In the genomic region with DNA sequence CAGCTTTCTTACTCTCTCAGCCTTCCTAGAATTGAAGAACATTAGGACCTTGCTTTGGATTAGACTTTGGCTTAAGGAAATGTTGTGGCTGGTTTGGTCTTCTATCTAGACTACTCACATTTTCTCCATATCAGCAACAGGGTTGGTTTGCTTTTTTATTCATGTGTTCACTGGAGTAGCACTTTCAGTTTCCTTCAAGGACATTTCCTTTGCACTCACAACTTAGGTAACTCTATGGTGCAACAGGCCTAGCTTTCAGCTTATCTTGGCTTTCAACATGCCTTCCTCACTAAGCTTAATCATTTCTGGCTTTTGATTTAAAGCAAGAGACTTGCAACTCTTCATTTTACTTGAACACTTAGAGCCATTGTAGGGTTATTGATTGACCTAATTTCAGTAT, we compare ENCODE assay signal across 14 cellular contexts.
A peak's percentile ranks its signal among the peaks of the same experiment; 100 is the strongest.
DNase-seq lines count a peak whose midpoint lies in the region; ATAC-seq, FAIRE-seq and TF ChIP-seq lines count a peak whose summit lies in the region.
"Had no signal": no experiment of that assay in that cellular context is flagged by ENCODE, and none has a peak within 500 bp of the region (broad histone marks: within the 10 kb centered on the region; RNA-seq: fewer than 3 reads in every experiment).

No MANE protein-coding gene starts in this region.

- in situ Hi-C loops in GM12878 (cut with MboI) = no loop called here

- TF ChIP-seq EP300 in GM12878 (IDR thresholded peaks at IDR 0.05; ENCODE audit: borderline replicate concordance in 1 of 2, control insufficient read depth in 1 of 2, low read depth in 2 of 2, low read length in 2 of 2) = no peak

- BruUV-seq in GM12878 (replicated peaks; lab: Mats Ljungman, UMichigan) = no TSS peak

- TF ChIP-seq RAD21 in GM12878 (IDR thresholded peaks at IDR 0.05; ENCODE audit: insufficient read depth, low read depth, low read length) = no peak

- TF ChIP-seq CTCF in GM12878 (IDR thresholded peaks at IDR 0.05 in 2 of 3, conservative IDR thresholded peaks at IDR 0.05 in 1 of 3; ENCODE audit: control insufficient read depth in 2 of 3, extremely low read depth in 1 of 3, insufficient read depth in 1 of 3, low read depth in 3 of 3, low read length in 3 of 3) (no peak), omental fat pad (IDR thresholded peaks at IDR 0.05) (no peak), smooth muscle cell (IDR thresholded peaks at IDR 0.05; ENCODE audit: borderline replicate concordance, insufficient read depth, poor library complexity, severe bottlenecking) (no peak)

- POLR2A ChIA-PET in GM12878 (lab: Charles Lee) = interaction anchor here (0.7 kb wide), 1 partner anchor 9 kb away, joined by 3 read pairs; no protein-coding TSS in a partner anchor

- CTCF ChIA-PET in GM12878 (lab: Yijun Ruan, JAX) = interaction anchor here (1.1 to 2.0 kb wide), 2 partner anchors 10 to 14 kb away, joined by 4 to 10 read pairs; no protein-coding TSS in a partner anchor

- H3K4me2 ChIP-seq in GM12878 (ENCODE audit: control insufficient read depth, insufficient read depth) (no peak overlapping the region), smooth muscle cell (no peak overlapping the region)

- FAIRE-seq in GM12878 (lab: Jason Lieb, UNC) = no peak

- no peaks in the 10 kb centered on the region; the same call in 2 of the 3 replicates for H3K9me3 ChIP-seq in GM12878 (replicated peaks; ENCODE audit: control insufficient read depth, insufficient read depth, low read length)
- no peaks in the 10 kb centered on the region for H3K9me3 ChIP-seq in smooth muscle cell (replicated peaks; ENCODE audit: low read depth)
- H3K9me3 ChIP-seq: prostate gland had no signal

- intact Hi-C loops in GM12878 (cut with micrococcal nuclease; ENCODE audit: unreplicated experiment) = no loop called here

- H3F3A ChIP-seq in smooth muscle cell (ENCODE audit: low read depth) = peaks cover 5% of the 10 kb centered on the region

- H3K4me1 ChIP-seq in GM12878 (ENCODE audit: control insufficient read depth, insufficient read depth, low read length) (no peaks in the 10 kb centered on the region), smooth muscle cell (ENCODE audit: low read depth) (no peaks in the 10 kb centered on the region)
- H3K4me1 ChIP-seq: prostate gland had no signal

- H3K9ac ChIP-seq in GM12878 (ENCODE audit: control insufficient read depth, insufficient read depth, low read length) (no peak overlapping the region), smooth muscle cell (ENCODE audit: low read depth) (no peak overlapping the region)

- H3K36me3 ChIP-seq in GM12878 (ENCODE audit: control insufficient read depth in 2 of 2, insufficient read depth in 2 of 2, low read length in 1 of 2) (no peaks in the 10 kb centered on the region), smooth muscle cell (ENCODE audit: low read depth) (no peaks in the 10 kb centered on the region)
- H3K36me3 ChIP-seq: prostate gland had no signal

- SMC1A ChIA-PET in GM12878 (lab: Charles Lee; ENCODE audit: uncharacterized antibody, unreplicated experiment) = interaction anchor here (0.7 to 3.0 kb wide), 6 partner anchors 10 to 29 kb away, joined by 3 to 20 read pairs (median 4); no protein-coding TSS in a partner anchor

- H3K79me2 ChIP-seq in GM12878 (ENCODE audit: control insufficient read depth, insufficient read depth, low read length) (no peaks in the 10 kb centered on the region), smooth muscle cell (ENCODE audit: low read depth) (no peaks in the 10 kb centered on the region)

- H3K4me3 ChIP-seq in GM12878 (no peak overlapping the region), smooth muscle cell (no peak overlapping the region)
- H3K4me3 ChIP-seq: prostate gland had no signal

- no peaks in the 10 kb centered on the region for H3K27me3 ChIP-seq in GM12878 (replicated peaks in 1 of 2; ENCODE audit: control insufficient read depth in 2 of 2, insufficient read depth in 2 of 2, low read length in 1 of 2)
- peaks cover under 1% of the 10 kb centered on the region for H3K27me3 ChIP-seq in smooth muscle cell (ENCODE audit: low read depth)

- RAD21 ChIA-PET in GM12878 (lab: Charles Lee; ENCODE audit: unreplicated experiment) = interaction anchor here (1.1 kb wide), 2 partner anchors 9 to 10 kb away, joined by 3 read pairs; no protein-coding TSS in a partner anchor

- ATAC-seq in GM18502 (IDR thresholded peaks at IDR 0.05; ENCODE audit: poor library complexity, unreplicated experiment) (peak; percentile 87), GM21360 (IDR thresholded peaks at IDR 0.05; ENCODE audit: unreplicated experiment) (peak; percentile 81), HG03108 (IDR thresholded peaks at IDR 0.05; ENCODE audit: unreplicated experiment) (peak; percentile 79), GM12878 (peak; percentile 35; the same call in 1 of the 3 replicates), omental fat pad (ENCODE audit: low FRiP score) (no peak)

- H3K27ac ChIP-seq in GM12878 (ENCODE audit: control insufficient read depth, insufficient read depth) = no peak overlapping the region
- H3K27ac ChIP-seq in smooth muscle cell (ENCODE audit: low read depth) = no peak overlapping the region
- H3K27ac ChIP-seq: prostate gland had no signal

- H2AFZ ChIP-seq in GM12878 (ENCODE audit: control insufficient read depth, low read depth, low read length) = no peak overlapping the region
- H2AFZ ChIP-seq in smooth muscle cell (ENCODE audit: low read depth) = no peak overlapping the region

- TF ChIP-seq POLR2A in GM12878 (IDR thresholded peaks at IDR 0.05; ENCODE audit: low read depth, low read length) = no peak

- DNase-seq in GM12878 (ENCODE audit: low read depth, low spot score) = no peak
- no peak for DNase-seq in omental fat pad (ENCODE audit: low spot score)
- DNase-seq in NCI-H128 (lab: John Stamatoyannopoulos, UW; ENCODE audit: unreplicated experiment) = no peak
- no peak for DNase-seq in smooth muscle cell (lab: John Stamatoyannopoulos, UW; ENCODE audit: unreplicated experiment)
- DNase-seq in amniotic stem cell (lab: John Stamatoyannopoulos, UW) = no peak
- DNase-seq: effector CD8-positive, alpha-beta T cell; GF-D8; glutamatergic neuron; NCI-H1092 treated with DMSO at 0.1 percent for 48 hours; stimulated activated CD4-positive, alpha-beta T cell treated with anti-CD3 and anti-CD28 coated beads, Interleukin-4, amount 100 ng/mL, for 24 hours had no signal

- no peaks in the 10 kb centered on the region for H4K20me1 ChIP-seq in GM12878 (ENCODE audit: control insufficient read depth, insufficient read depth)
- no peaks in the 10 kb centered on the region for H4K20me1 ChIP-seq in smooth muscle cell (ENCODE audit: low read depth)

TF ChIP-seq in GM12878, 131 proteins besides CTCF, POLR2A, EP300 and RAD21:
- no peak for TF ChIP-seq BHLHE40 (IDR thresholded peaks at IDR 0.05; ENCODE audit: borderline replicate concordance in 1 of 2, low read depth in 2 of 2, low read length in 1 of 2)
- TF ChIP-seq, protein P1, sequence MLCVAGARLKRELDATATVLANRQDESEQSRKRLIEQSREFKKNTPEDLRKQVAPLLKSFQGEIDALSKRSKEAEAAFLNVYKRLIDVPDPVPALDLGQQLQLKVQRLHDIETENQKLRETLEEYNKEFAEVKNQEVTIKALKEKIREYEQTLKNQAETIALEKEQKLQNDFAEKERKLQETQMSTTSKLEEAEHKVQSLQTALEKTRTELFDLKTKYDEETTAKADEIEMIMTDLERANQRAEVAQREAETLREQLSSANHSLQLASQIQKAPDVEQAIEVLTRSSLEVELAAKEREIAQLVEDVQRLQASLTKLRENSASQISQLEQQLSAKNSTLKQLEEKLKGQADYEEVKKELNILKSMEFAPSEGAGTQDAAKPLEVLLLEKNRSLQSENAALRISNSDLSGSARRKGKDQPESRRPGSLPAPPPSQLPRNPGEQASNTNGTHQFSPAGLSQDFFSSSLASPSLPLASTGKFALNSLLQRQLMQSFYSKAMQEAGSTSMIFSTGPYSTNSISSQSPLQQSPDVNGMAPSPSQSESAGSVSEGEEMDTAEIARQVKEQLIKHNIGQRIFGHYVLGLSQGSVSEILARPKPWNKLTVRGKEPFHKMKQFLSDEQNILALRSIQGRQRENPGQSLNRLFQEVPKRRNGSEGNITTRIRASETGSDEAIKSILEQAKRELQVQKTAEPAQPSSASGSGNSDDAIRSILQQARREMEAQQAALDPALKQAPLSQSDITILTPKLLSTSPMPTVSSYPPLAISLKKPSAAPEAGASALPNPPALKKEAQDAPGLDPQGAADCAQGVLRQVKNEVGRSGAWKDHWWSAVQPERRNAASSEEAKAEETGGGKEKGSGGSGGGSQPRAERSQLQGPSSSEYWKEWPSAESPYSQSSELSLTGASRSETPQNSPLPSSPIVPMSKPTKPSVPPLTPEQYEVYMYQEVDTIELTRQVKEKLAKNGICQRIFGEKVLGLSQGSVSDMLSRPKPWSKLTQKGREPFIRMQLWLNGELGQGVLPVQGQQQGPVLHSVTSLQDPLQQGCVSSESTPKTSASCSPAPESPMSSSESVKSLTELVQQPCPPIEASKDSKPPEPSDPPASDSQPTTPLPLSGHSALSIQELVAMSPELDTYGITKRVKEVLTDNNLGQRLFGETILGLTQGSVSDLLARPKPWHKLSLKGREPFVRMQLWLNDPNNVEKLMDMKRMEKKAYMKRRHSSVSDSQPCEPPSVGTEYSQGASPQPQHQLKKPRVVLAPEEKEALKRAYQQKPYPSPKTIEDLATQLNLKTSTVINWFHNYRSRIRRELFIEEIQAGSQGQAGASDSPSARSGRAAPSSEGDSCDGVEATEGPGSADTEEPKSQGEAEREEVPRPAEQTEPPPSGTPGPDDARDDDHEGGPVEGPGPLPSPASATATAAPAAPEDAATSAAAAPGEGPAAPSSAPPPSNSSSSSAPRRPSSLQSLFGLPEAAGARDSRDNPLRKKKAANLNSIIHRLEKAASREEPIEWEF (IDR thresholded peaks at IDR 0.05; ENCODE audit: insufficient replicate concordance, low read depth, low read length) = no peak
